11 cellular contexts compared by ENCODE assay signal in genomic region chr18:69980982-69981804, GRCh38. TPM values are rescaled to one million over a fixed set of nuclear protein-coding genes. Genes with fewer than 3 reads are reported as not detected.
DNase-seq lines count a peak whose midpoint lies in the region; ATAC-seq and TF ChIP-seq lines count a peak whose summit lies in the region.
"Had no signal": no experiment of that assay in that cellular context is flagged by ENCODE, and none has a peak within 500 bp of the region (broad histone marks: within the 10 kb centered on the region; RNA-seq: fewer than 3 reads in every experiment).

No MANE protein-coding gene starts in this region.

- CTCF ChIA-PET in activated CD8-positive, alpha-beta T cell treated with anti-CD3 and anti-CD28 coated beads, Interleukin-2, amount 10 ng/mL, durations not matched to agents 7 days and 5 days (lab: Charles Lee) = interaction anchor here (1.1 to 1.6 kb wide), 2 partner anchors 21 to 392 kb away, joined by 3 read pairs; no protein-coding TSS in a partner anchor

- H3K4me3 ChIP-seq in testis = no peak overlapping the region
- H3K4me3 ChIP-seq: dorsolateral prefrontal cortex, prostate gland had no signal

- 39 to 47% methylated on average over 3 of the region's 3 CpGs for WGBS in testis, 2 donors

- H3K9me3 Mint-ChIP-seq in natural killer cell treated with Interleukin-12 subunit alpha and Interleukin-12 subunit beta and Interleukin-15 and Interleukin-18, amount 100 ng/mL, for 72 hours = peaks cover 7% of the 10 kb centered on the region
- H3K9me3 Mint-ChIP-seq in natural killer cell = no peaks in the 10 kb centered on the region
- peaks cover 8% of the 10 kb centered on the region for H3K9me3 Mint-ChIP-seq in activated CD8-positive, alpha-beta T cell treated with anti-CD3 and anti-CD28 coated beads, Interleukin-2, amount 10 ng/mL, durations not matched to agents 7 days and 5 days (ENCODE audit: insufficient read depth)

- no peak for TF ChIP-seq POLR2A in testis (IDR thresholded peaks at IDR 0.05)

- H3K27me3 Mint-ChIP-seq in natural killer cell treated with Interleukin-12 subunit alpha and Interleukin-12 subunit beta and Interleukin-15 and Interleukin-18, amount 100 ng/mL, for 72 hours = no peaks in the 10 kb centered on the region
- no peaks in the 10 kb centered on the region for H3K27me3 Mint-ChIP-seq in natural killer cell (ENCODE audit: low read depth in 2 of 2)
- H3K27me3 Mint-ChIP-seq in activated CD8-positive, alpha-beta T cell treated with anti-CD3 and anti-CD28 coated beads, Interleukin-2, amount 10 ng/mL, durations not matched to agents 7 days and 5 days (ENCODE audit: low read depth) = no peaks in the 10 kb centered on the region
- H3K27me3 Mint-ChIP-seq: brain had no signal

- POLR2A ChIA-PET in activated CD8-positive, alpha-beta T cell treated with anti-CD3 and anti-CD28 coated beads, Interleukin-2, amount 10 ng/mL, durations not matched to agents 7 days and 5 days (lab: Charles Lee) = no interaction called here

- no peaks in the 10 kb centered on the region for H3K27me3 ChIP-seq in testis
- H3K27me3 ChIP-seq: dorsolateral prefrontal cortex had no signal

- H3K27ac Mint-ChIP-seq in natural killer cell treated with Interleukin-12 subunit alpha and Interleukin-12 subunit beta and Interleukin-15 and Interleukin-18, amount 100 ng/mL, for 72 hours = peak overlapping the region; percentile 88 to 93
- H3K27ac Mint-ChIP-seq in natural killer cell = peak overlapping the region in 1 of 2 donors; percentile 39
- peak overlapping the region; percentile 48 for H3K27ac Mint-ChIP-seq in activated CD8-positive, alpha-beta T cell treated with anti-CD3 and anti-CD28 coated beads, Interleukin-2, amount 10 ng/mL, durations not matched to agents 7 days and 5 days

- peaks cover 34% of the 10 kb centered on the region for H3K36me3 Mint-ChIP-seq in natural killer cell treated with Interleukin-12 subunit alpha and Interleukin-12 subunit beta and Interleukin-15 and Interleukin-18, amount 100 ng/mL, for 72 hours
- peaks cover 14% of the 10 kb centered on the region for H3K36me3 Mint-ChIP-seq in natural killer cell
- peaks cover 47% of the 10 kb centered on the region for H3K36me3 Mint-ChIP-seq in activated CD8-positive, alpha-beta T cell treated with anti-CD3 and anti-CD28 coated beads, Interleukin-2, amount 10 ng/mL, durations not matched to agents 7 days and 5 days (ENCODE audit: low read depth)

- no peak for DNase-seq in natural killer cell treated with Interleukin-12 subunit alpha and Interleukin-12 subunit beta and Interleukin-15 and Interleukin-18, amount 100 ng/mL, for 72 hours (ENCODE audit: low spot score)
- DNase-seq in natural killer cell (no peak), COR-L47 (lab: John Stamatoyannopoulos, UW) (no peak), left ventricle myocardium superior (no peak), germinal center (ENCODE audit: low spot score) (no peak), testis (no peak)
- no peak for DNase-seq in activated CD8-positive, alpha-beta T cell treated with anti-CD3 and anti-CD28 coated beads, Interleukin-2, amount 10 ng/mL, durations not matched to agents 7 days and 5 days
- DNase-seq: dorsolateral prefrontal cortex had no signal

- no peaks in the 10 kb centered on the region for H3K36me3 ChIP-seq in testis (ENCODE audit: low read depth, missing control alignments)
- H3K36me3 ChIP-seq: prostate gland had no signal

- no peak overlapping the region for H3K27ac ChIP-seq in testis
- H3K27ac ChIP-seq: dorsolateral prefrontal cortex, prostate gland had no signal

- peak overlapping the region; percentile 79 for H3K4me3 Mint-ChIP-seq in natural killer cell treated with Interleukin-12 subunit alpha and Interleukin-12 subunit beta and Interleukin-15 and Interleukin-18, amount 100 ng/mL, for 72 hours
- no peak overlapping the region for H3K4me3 Mint-ChIP-seq in natural killer cell
- H3K4me3 Mint-ChIP-seq in activated CD8-positive, alpha-beta T cell treated with anti-CD3 and anti-CD28 coated beads, Interleukin-2, amount 10 ng/mL, durations not matched to agents 7 days and 5 days = peak overlapping the region; percentile 6
- H3K4me3 Mint-ChIP-seq: brain had no signal

- H3K4me1 ChIP-seq in testis = no peaks in the 10 kb centered on the region
- H3K4me1 ChIP-seq: prostate gland had no signal

- H3K4me1 Mint-ChIP-seq in natural killer cell treated with Interleukin-12 subunit alpha and Interleukin-12 subunit beta and Interleukin-15 and Interleukin-18, amount 100 ng/mL, for 72 hours (ENCODE audit: low read depth in 2 of 2) = peaks cover 62% of the 10 kb centered on the region in 2 donors
- peaks cover 24 to 27% of the 10 kb centered on the region in 2 donors for H3K4me1 Mint-ChIP-seq in natural killer cell
- H3K4me1 Mint-ChIP-seq in activated CD8-positive, alpha-beta T cell treated with anti-CD3 and anti-CD28 coated beads, Interleukin-2, amount 10 ng/mL, durations not matched to agents 7 days and 5 days (ENCODE audit: low read depth) = peaks cover 45% of the 10 kb centered on the region

- H3K9me3 ChIP-seq in testis = no peaks in the 10 kb centered on the region
- H3K9me3 ChIP-seq: prostate gland had no signal

- TF ChIP-seq CTCF in natural killer cell (IDR thresholded peaks at IDR 0.05) (no peak), testis (IDR thresholded peaks at IDR 0.05) (no peak)

- peak; percentile 50 to 52 for ATAC-seq in natural killer cell treated with Interleukin-12 subunit alpha and Interleukin-12 subunit beta and Interleukin-15 and Interleukin-18, amount 100 ng/mL, for 72 hours
- ATAC-seq in natural killer cell = no peak
- peak; percentile 31 for ATAC-seq in HG02763 (IDR thresholded peaks at IDR 0.05; ENCODE audit: unreplicated experiment)
- peak; percentile 52 for ATAC-seq in activated CD8-positive, alpha-beta T cell treated with anti-CD3 and anti-CD28 coated beads, Interleukin-2, amount 10 ng/mL, durations not matched to agents 7 days and 5 days
- no peak for ATAC-seq in left ventricle myocardium superior

- intact Hi-C loops in natural killer cell (cut with micrococcal nuclease) (no loop called here), left ventricle myocardium superior (cut with micrococcal nuclease) (no loop called here), testis (cut with DNase I; ENCODE audit: low total_unique reads) (no loop called here)

RNA-seq across cellular contexts. Expression of gene CD226, which starts 33.5 kb away (rescaled TPM):
- 100 to 1,000 TPM; 153 to 181 TPM for total RNA-seq in natural killer cell treated with Interleukin-12 subunit alpha and Interleukin-12 subunit beta and Interleukin-15 and Interleukin-18, amount 100 ng/mL, for 72 hours
- total RNA-seq in natural killer cell = 100 to 1,000 TPM; 151 to 178 (median 162) TPM
- 10 to 100 TPM; 47.6 to 52.2 TPM for total RNA-seq in activated CD8-positive, alpha-beta T cell treated with anti-CD3 and anti-CD28 coated beads, Interleukin-2, amount 10 ng/mL, durations not matched to agents 7 days and 5 days
- 0.92 TPM for total RNA-seq in left ventricle myocardium superior
- total RNA-seq in testis = 1 to 10 TPM; 2.6 to 3.0 TPM
- polyA plus RNA-seq in testis (ENCODE audit: insufficient read depth, low read depth, low replicate concordance) = 2.9 TPM

Comparison
In these comparisons a context has a peak if more than half of its experiments do, and no peak if none do; other contexts are left out.
1. ATAC-seq: peak in natural killer cell treated with Interleukin-12 subunit alpha and Interleukin-12 subunit beta and Interleukin-15 and Interleukin-18, amount 100 ng/mL, for 72 hours (2 of 2), HG02763 (single experiment) and activated CD8-positive, alpha-beta T cell treated with anti-CD3 and anti-CD28 coated beads, Interleukin-2, amount 10 ng/mL, durations not matched to agents 7 days and 5 days (single experiment); none in natural killer cell (0 of 3) and left ventricle myocardium superior (single experiment).
2. RNA of gene CD226, which starts 33.5 kb away (total RNA-seq): 153 to 181 TPM in natural killer cell treated with Interleukin-12 subunit alpha and Interleukin-12 subunit beta and Interleukin-15 and Interleukin-18, amount 100 ng/mL, for 72 hours, 151 to 178 TPM in natural killer cell and 47.6 to 52.2 TPM in activated CD8-positive, alpha-beta T cell treated with anti-CD3 and anti-CD28 coated beads, Interleukin-2, amount 10 ng/mL, durations not matched to agents 7 days and 5 days; 2.6 to 3.0 TPM in testis and 0.92 TPM in left ventricle myocardium superior (single experiment); every median in the first group is over 10 times any median in the second.